In genomic region chr1:120388597-120389126, GRCh38 we compare ENCODE assay signal across 7 cellular contexts. TPM values are rescaled to one million over a fixed set of nuclear protein-coding genes. Genes with fewer than 3 reads are reported as not detected.
DNase-seq lines count a peak whose midpoint lies in the region; TF ChIP-seq lines count a peak whose summit lies in the region.
"Not testable (repeated sequence)": the region's sequence is repeated elsewhere in the genome, so short reads cannot be mapped to it uniquely, and the experiment has no call there.

No MANE protein-coding gene starts in this region.

- not testable (repeated sequence) for H3K9ac ChIP-seq in colonic mucosa (ENCODE audit: low read depth in 2 of 2, low read length in 2 of 2)

- H4K20me1 ChIP-seq in hepatocyte (ENCODE audit: insufficient read depth, poor library complexity, severe bottlenecking): not testable (repeated sequence)

- intact Hi-C loops in colonic mucosa (cut with DNase I): not testable (repeated sequence)

- H3K79me2 ChIP-seq in hepatocyte: not testable (repeated sequence)

- H3K4me3 ChIP-seq in GM12864 (ENCODE audit: low read depth, low read length); colonic mucosa; hepatocyte: not testable (repeated sequence)

- not testable (repeated sequence) for H3K27ac ChIP-seq in colonic mucosa, hepatocyte

- not testable (repeated sequence) for H3K36me3 ChIP-seq in colonic mucosa; hepatocyte (replicated peaks; ENCODE audit: insufficient read depth, low read depth)

- H3K9me2 ChIP-seq in hepatocyte (replicated peaks; ENCODE audit: insufficient read depth): not testable (repeated sequence)

- not testable (repeated sequence) for H3K9me3 ChIP-seq in colonic mucosa; hepatocyte (ENCODE audit: low read depth)

- not testable (repeated sequence) for H2AFZ ChIP-seq in hepatocyte

- not testable (repeated sequence) for H3K4me2 ChIP-seq in hepatocyte

- peak; percentile 19 for TF ChIP-seq CTCF in GM12864 (IDR thresholded peaks at IDR 0.05; ENCODE audit: low read depth, low read length, missing control alignments)
- TF ChIP-seq CTCF in colonic mucosa (IDR thresholded peaks at IDR 0.05); hepatocyte (IDR thresholded peaks at IDR 0.05; ENCODE audit: poor library complexity): not testable (repeated sequence)

- not testable (repeated sequence) for DNase-seq in GM12864 (ENCODE audit: low read depth)
- DNase-seq in NCI-H187 (lab: John Stamatoyannopoulos, UW): peak; percentile 12 to 49
- peak; percentile 70 for DNase-seq in RPMI7951 (ENCODE audit: low read depth)
- DNase-seq in activated T-cell treated with anti-CD3 and anti-CD28 coated beads for 48 hours (ENCODE audit: low read depth): peak; percentile 1
- peak; percentile 22 for DNase-seq in colonic mucosa
- DNase-seq in hepatocyte (ENCODE audit: low spot score): peak; percentile 9
- peak; percentile 18 for DNase-seq in non-pigmented ciliary epithelial cell (ENCODE audit: low read depth)

- H3K4me1 ChIP-seq in colonic mucosa; hepatocyte (ENCODE audit: insufficient read depth): not testable (repeated sequence)

- not testable (repeated sequence) for H3K27me3 ChIP-seq in colonic mucosa, hepatocyte

- 43% methylated on average over 16 of the region's 29 CpGs for WGBS in hepatocyte (ENCODE audit: low lambda C conversion rate, missing lambda C conversion rate)

RNA-seq across cellular contexts. Expression of gene NBPF8, which starts 26.2 kb away (rescaled TPM):
- 3.9 and 5.2 TPM in 2 replicates for total RNA-seq in RPMI7951 (2014; rRNA removed; shearing (Covaris generic))
- total RNA-seq in colonic mucosa (1 to 10 TPM; 3.0 to 3.3 TPM), hepatocyte (14.4 and 19.1 TPM in 2 replicates)
- 7.3 and 11.4 TPM in 2 replicates for polyA plus RNA-seq in hepatocyte
